Comparison of ENCODE assay signal across 18 cellular contexts in the genomic region with DNA sequence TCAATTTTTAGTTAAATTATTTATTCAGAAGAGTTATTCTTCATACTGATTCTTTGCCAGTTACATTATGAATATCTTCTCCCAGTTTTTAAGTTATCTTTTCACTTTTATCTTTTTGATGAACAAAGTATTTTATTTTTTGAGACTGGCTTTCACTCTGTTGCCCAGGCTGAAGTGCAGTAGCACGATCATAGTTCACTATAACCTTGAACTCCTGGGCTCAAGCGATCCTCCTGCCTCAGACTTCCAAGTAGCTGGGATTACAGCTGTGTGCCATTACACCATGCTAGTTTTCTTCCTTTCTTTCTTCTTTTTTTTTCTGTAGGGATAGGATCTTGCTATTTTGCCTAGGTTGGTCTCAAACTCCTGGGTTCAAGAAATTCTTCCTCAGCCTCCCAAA. TPM values are rescaled to one million over a fixed set of nuclear protein-coding genes. Genes with fewer than 3 reads are reported as not detected.
DNase-seq lines count a peak whose midpoint lies in the region; ATAC-seq, FAIRE-seq and TF ChIP-seq lines count a peak whose summit lies in the region.
"Had no signal": no experiment of that assay in that cellular context is flagged by ENCODE, and none has a peak within 500 bp of the region (broad histone marks: within the 10 kb centered on the region; RNA-seq: fewer than 3 reads in every experiment).

No MANE protein-coding gene starts in this region.

- no TSS peak for BruUV-seq in HepG2 (replicated peaks; lab: Mats Ljungman, UMichigan)

- no peak for FAIRE-seq in HepG2 (lab: Jason Lieb, UNC)
- FAIRE-seq: HTR-8/SVneo had no signal

- CTCF ChIA-PET in HepG2 (lab: Yijun Ruan, JAX; ENCODE audit: low intra/inter-chr PET ratio, low total read pairs): no interaction called here

- H3K27ac ChIP-seq in HepG2 (ENCODE audit: extremely low read length, insufficient read depth, low read length) (no peak overlapping the region), right lobe of liver (no peak overlapping the region), osteoblast (ENCODE audit: low read depth, low read length) (peak overlapping the region; percentile 9)
- H3K27ac ChIP-seq: C4-2B had no signal

- intact Hi-C loops in HepG2 (cut with micrococcal nuclease; ENCODE audit: unreplicated experiment) (no loop called here), right lobe of liver (cut with DNase I) (no loop called here)

- H4K20me1 ChIP-seq in HepG2 (ENCODE audit: insufficient read depth, low read length) (no peaks in the 10 kb centered on the region), Loucy (ENCODE audit: insufficient read depth, low read length, poor library complexity, severe bottlenecking) (peaks cover 20% of the 10 kb centered on the region), osteoblast (ENCODE audit: insufficient read depth, low read length) (no peaks in the 10 kb centered on the region)

- peaks cover 0 to 22% of the 10 kb centered on the region in 2 donors for H3K36me3 Mint-ChIP-seq in activated naive CD4-positive, alpha-beta T cell treated with anti-CD3 and anti-CD28 coated beads, Interleukin-2, amount 50 U/mL, for 72 hours

- DNase-seq in HepG2 (ENCODE audit: low spot score): no peak
- DNase-seq in right lobe of liver: no peak
- DNase-seq in osteoblast (ENCODE audit: insufficient read length, low spot score, missing footprints): no peak
- DNase-seq in activated naive CD4-positive, alpha-beta T cell treated with anti-CD3 and anti-CD28 coated beads, Interleukin-2, amount 50 U/mL, for 72 hours (ENCODE audit: low spot score in 2 of 2): no peak
- DNase-seq in kidney tubule cell (ENCODE audit: low spot score): no peak
- DNase-seq: ACHN; CD4-positive, alpha-beta T cell; DMS153; DMS79; GF-D8; GOT3; H7 had no signal

- H3K9me3 ChIP-seq in HepG2 (ENCODE audit: low read length): no peaks in the 10 kb centered on the region
- H3K9me3 ChIP-seq in right lobe of liver: no peaks in the 10 kb centered on the region
- H3K9me3 ChIP-seq in Loucy (ENCODE audit: insufficient read depth, low read depth, low read length): no peaks in the 10 kb centered on the region
- no peaks in the 10 kb centered on the region for H3K9me3 ChIP-seq in osteoblast (ENCODE audit: low read depth, low read length)

- TF ChIP-seq POLR2A in HepG2 (IDR thresholded peaks at IDR 0.05; ENCODE audit: insufficient read depth in 1 of 2, low read depth in 2 of 2, low read length in 2 of 2) (no peak), right lobe of liver (IDR thresholded peaks at IDR 0.05) (no peak)

- H3K9ac ChIP-seq in HepG2 (ENCODE audit: insufficient read depth, low read depth, low read length) (no peak overlapping the region), Loucy (ENCODE audit: low read depth, low read length, poor library complexity, severe bottlenecking) (no peak overlapping the region)

- H3K79me2 ChIP-seq in HepG2 (ENCODE audit: insufficient read depth, low read length) (peaks cover 29% of the 10 kb centered on the region), Loucy (ENCODE audit: insufficient read depth, low read length) (peaks cover 60% of the 10 kb centered on the region), osteoblast (ENCODE audit: insufficient read depth, low read length) (peaks cover 75% of the 10 kb centered on the region)

- no peaks in the 10 kb centered on the region for H3K9me2 ChIP-seq in Loucy (replicated peaks; ENCODE audit: low read depth, low read length)

- POLR2A ChIA-PET in HepG2 (lab: Yijun Ruan, JAX): no interaction called here

- H3K27me3 ChIP-seq in HepG2 (ENCODE audit: control insufficient read depth in 1 of 2, insufficient read depth in 2 of 2, low read length in 2 of 2) (no peaks in the 10 kb centered on the region; a peak in 2 of 5 replicates), right lobe of liver (no peaks in the 10 kb centered on the region), Loucy (ENCODE audit: insufficient read depth, low read length, poor library complexity, severe bottlenecking) (no peaks in the 10 kb centered on the region), osteoblast (ENCODE audit: insufficient read depth, low read length) (no peaks in the 10 kb centered on the region)

- H3K36me3 ChIP-seq in HepG2 (replicated peaks in 1 of 2; ENCODE audit: control insufficient read depth in 1 of 2, insufficient read depth in 2 of 2, low read length in 2 of 2) (peaks cover 2 to 13% of the 10 kb centered on the region in 2 experiments; a peak in 3 of 5 replicates), right lobe of liver (no peaks in the 10 kb centered on the region), Loucy (ENCODE audit: insufficient read depth, low read length) (peaks cover 14% of the 10 kb centered on the region; the same call in 1 of the 2 replicates), osteoblast (ENCODE audit: insufficient read depth, low read length) (peaks cover 14% of the 10 kb centered on the region)

- H3K4me2 ChIP-seq in HepG2 (ENCODE audit: low read depth, low read length) (no peak overlapping the region), Loucy (ENCODE audit: low read depth, low read length, poor library complexity, severe bottlenecking) (peak overlapping the region; percentile 92), osteoblast (ENCODE audit: insufficient read depth, low read length) (no peak overlapping the region)

- no peaks in the 10 kb centered on the region for H3F3A ChIP-seq in Loucy (ENCODE audit: low read depth)

- no peak for TF ChIP-seq EP300 in HepG2 (IDR thresholded peaks at IDR 0.05; ENCODE audit: low read depth in 2 of 2, low read length in 2 of 2)
- no peak for TF ChIP-seq EP300 in HepG2 (CRISPR knock-in tag; IDR thresholded peaks at IDR 0.05; ENCODE audit: borderline replicate concordance)

- peaks cover 57% of the 10 kb centered on the region for H3K4me1 ChIP-seq in HepG2 (ENCODE audit: insufficient read depth, low read length)
- peaks cover 0 to 47% (median 13%) of the 10 kb centered on the region in 4 donors for H3K4me1 ChIP-seq in right lobe of liver
- peaks cover 44% of the 10 kb centered on the region for H3K4me1 ChIP-seq in Loucy (ENCODE audit: insufficient read depth, low read length, poor library complexity, severe bottlenecking)
- H3K4me1 ChIP-seq in osteoblast (ENCODE audit: insufficient read depth, low read length): peaks cover 38% of the 10 kb centered on the region

- ATAC-seq in HepG2 (no peak), right lobe of liver (no peak), GM18520 (IDR thresholded peaks at IDR 0.05; ENCODE audit: unreplicated experiment) (no peak)
- no peak for ATAC-seq in activated naive CD4-positive, alpha-beta T cell treated with anti-CD3 and anti-CD28 coated beads, Interleukin-2, amount 50 U/mL, for 72 hours
- ATAC-seq: HCT116 had no signal

- no peak overlapping the region for H2AFZ ChIP-seq in HepG2 (ENCODE audit: low read length)
- no peak overlapping the region for H2AFZ ChIP-seq in Loucy (ENCODE audit: low read length)
- no peak overlapping the region for H2AFZ ChIP-seq in osteoblast (ENCODE audit: low read length)

- no peak for TF ChIP-seq RAD21 in HepG2 (CRISPR knock-in tag; IDR thresholded peaks at IDR 0.05)

- no peak overlapping the region for H3K4me3 ChIP-seq in HepG2 (replicated peaks in 1 of 3; ENCODE audit: insufficient read depth in 1 of 3, low read depth in 2 of 3, low read length in 3 of 3)
- no peak overlapping the region for H3K4me3 ChIP-seq in right lobe of liver
- H3K4me3 ChIP-seq in Loucy (ENCODE audit: low read length, poor library complexity, severe bottlenecking): no peak overlapping the region
- H3K4me3 ChIP-seq in osteoblast (ENCODE audit: insufficient read depth, low read length): no peak overlapping the region

- WGBS in HepG2 (ENCODE audit: low lambda C conversion rate): 79% methylated on average over 2 of the region's 2 CpGs
- WGBS in right lobe of liver (ENCODE audit: insufficient coverage, low coverage, low lambda C conversion rate, missing lambda C conversion rate): 49% methylated on average over 2 of the region's 2 CpGs

- H3K9me3 Mint-ChIP-seq in activated naive CD4-positive, alpha-beta T cell treated with anti-CD3 and anti-CD28 coated beads, Interleukin-2, amount 50 U/mL, for 72 hours: no peaks in the 10 kb centered on the region
- H3K9me3 Mint-ChIP-seq: CD4-positive, alpha-beta T cell; IgD-negative memory B cell had no signal

- in situ Hi-C loops in HepG2 (cut with HindIII; ENCODE audit: extremely low pct_ligation_motif_present, low pct_unique_long_range_greater_than_20kb): no loop called here

- TF ChIP-seq CTCF in HepG2 (CRISPR knock-in tag; IDR thresholded peaks at IDR 0.05) (no peak), right lobe of liver (IDR thresholded peaks at IDR 0.05) (no peak), Loucy (conservative IDR thresholded peaks at IDR 0.05; ENCODE audit: low read length) (no peak), osteoblast (IDR thresholded peaks at IDR 0.05; ENCODE audit: extremely low read depth, low read depth, low read length) (no peak)

- H3K27ac Mint-ChIP-seq in activated naive CD4-positive, alpha-beta T cell treated with anti-CD3 and anti-CD28 coated beads, Interleukin-2, amount 50 U/mL, for 72 hours: no peak overlapping the region
- H3K27ac Mint-ChIP-seq: CD4-positive, alpha-beta T cell; IgD-negative memory B cell had no signal

RNA-seq across cellular contexts. Expression of a gene that starts 3.5 kb away (rescaled TPM):
- 7.3 and 9.2 TPM in 2 replicates for total RNA-seq in HepG2 (2016; rRNA removed; fragmentation: Illumina TruSeq; extraction: Trizol)
- total RNA-seq in HepG2 (2016; cell fraction: cytosol; rRNA removed; fragmentation: Illumina TruSeq; extraction: Trizol; ENCODE audit: low read depth): 4.4 and 4.6 TPM in 2 replicates
- 8.4 and 10.2 TPM in 2 replicates for total RNA-seq in HepG2 (2016; cell fraction: insoluble cytoplasmic fraction; rRNA removed; fragmentation: Illumina TruSeq; extraction: Trizol)
- 3.8 and 4.4 TPM in 2 replicates for total RNA-seq in HepG2 (2016; cell fraction: membrane; rRNA removed; fragmentation: Illumina TruSeq; extraction: Trizol)
- total RNA-seq in HepG2 (2016; cell fraction: nucleus; rRNA removed; fragmentation: Illumina TruSeq; extraction: Trizol): 10.7 and 11.2 TPM in 2 replicates
- 5.8 and 6.6 TPM in 2 replicates for polyA plus RNA-seq in HepG2 (2011; rRNA removed)
- 1.4 and 2.3 TPM in 2 replicates for polyA plus RNA-seq in HepG2 (2011; cell fraction: cytosol; rRNA removed)
- 8.0 and 11.0 TPM in 2 replicates for polyA plus RNA-seq in HepG2 (2011; cell fraction: nucleus; rRNA removed)
- polyA plus RNA-seq in HepG2 (2012): 2.7 and 4.6 TPM in 2 replicates
- polyA plus RNA-seq in HepG2 (2016; cell fraction: cytosol; fragmentation: Illumina TruSeq; extraction: Trizol; ENCODE audit: low read depth): 0.62 and 0.84 TPM in 2 replicates
- 6.8 and 6.9 TPM in 2 replicates for polyA plus RNA-seq in HepG2 (2016; cell fraction: insoluble cytoplasmic fraction; fragmentation: Illumina TruSeq; extraction: Trizol; ENCODE audit: low read depth)
- polyA plus RNA-seq in HepG2 (2016; cell fraction: membrane; fragmentation: Illumina TruSeq; extraction: Trizol; ENCODE audit: low read depth): 1.3 and 1.5 TPM in 2 replicates
- 18.2 and 22.9 TPM in 2 replicates for polyA plus RNA-seq in HepG2 (2016; cell fraction: nucleus; fragmentation: Illumina TruSeq; extraction: Trizol; ENCODE audit: insufficient read depth, low read depth)
- 5.8 and 12.3 TPM in 2 replicates for polyA minus RNA-seq in HepG2 (2011; rRNA and poly(A)+ RNA removed; ENCODE audit: low replicate concordance)
- 2.9 and 4.6 TPM in 2 replicates for polyA minus RNA-seq in HepG2 (2011; cell fraction: cytosol; rRNA and poly(A)+ RNA removed)
- 20.3 and 23.2 TPM in 2 replicates for polyA minus RNA-seq in HepG2 (2011; cell fraction: nucleus; rRNA and poly(A)+ RNA removed)
- 1 to 10 TPM; 4.3 to 9.8 (median 6.7) TPM for total RNA-seq in right lobe of liver
- total RNA-seq in osteoblast: 16.3 and 16.5 TPM in 2 replicates
- total RNA-seq in activated naive CD4-positive, alpha-beta T cell treated with anti-CD3 and anti-CD28 coated beads, Interleukin-2, amount 50 U/mL, for 72 hours: 10 to 100 TPM in 1 of 2 donors, 1 to 10 TPM in 1; 4.9 to 12.4 TPM
